ENCODE assay signal across 31 cellular contexts in the genomic region with DNA sequence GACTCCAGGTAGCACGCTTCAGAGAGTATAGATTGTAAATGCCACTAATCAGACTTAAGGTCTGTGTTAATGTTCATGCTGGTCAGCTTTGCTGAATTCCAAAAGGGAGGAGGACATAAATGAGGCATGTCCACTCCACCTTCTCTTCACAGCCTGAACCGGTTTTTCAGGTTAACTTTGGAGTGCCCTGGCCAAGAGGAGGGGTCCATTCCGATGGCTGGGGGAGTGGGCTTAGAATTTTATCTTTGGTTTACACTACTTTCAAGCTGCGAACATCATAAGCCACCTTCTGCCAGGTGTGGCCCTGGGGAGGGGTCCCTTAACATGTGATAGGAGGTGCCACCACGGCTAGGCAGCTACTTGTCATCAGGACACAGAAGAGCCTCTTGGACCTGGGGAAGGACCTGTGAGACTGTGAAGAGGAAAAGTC. TPM values are rescaled to one million over a fixed set of nuclear protein-coding genes. Genes with fewer than 3 reads are reported as not detected.
A peak's percentile ranks its signal among the peaks of the same experiment; 100 is the strongest.
DNase-seq lines count a peak whose midpoint lies in the region; ATAC-seq and TF ChIP-seq lines count a peak whose summit lies in the region.
"Had no signal": no experiment of that assay in that cellular context is flagged by ENCODE, and none has a peak within 500 bp of the region (broad histone marks: within the 10 kb centered on the region; RNA-seq: fewer than 3 reads in every experiment).

No MANE protein-coding gene starts in this region.

- H3K9me3 ChIP-seq in stomach = no peaks in the 10 kb centered on the region
- no peaks in the 10 kb centered on the region for H3K9me3 ChIP-seq in BE2C
- no peaks in the 10 kb centered on the region for H3K9me3 ChIP-seq in OCI-LY7 (ENCODE audit: low read length)
- H3K9me3 ChIP-seq: ascending aorta had no signal

- CTCF ChIA-PET in OCI-LY7 (lab: Charles Lee; ENCODE audit: unreplicated experiment) = no interaction called here

- TF ChIP-seq EP300 in stomach (IDR thresholded peaks at IDR 0.05) = no peak

- DNase-seq in DMS153 (lab: John Stamatoyannopoulos, UW) = peak; percentile 18
- DNase-seq in DMS153 treated with DMSO at 0.1 percent for 48 hours (lab: John Stamatoyannopoulos, UW; ENCODE audit: unreplicated experiment) = no peak
- peak; percentile 64 for DNase-seq in NCI-H510A (lab: John Stamatoyannopoulos, UW)
- no peak for DNase-seq in left colon
- no peak for DNase-seq in stomach
- no peak for DNase-seq in BE2C
- DNase-seq in OCI-LY7 (ENCODE audit: low spot score) = no peak
- no peak for DNase-seq in activated gamma-delta T cell (lab: John Stamatoyannopoulos, UW)
- DNase-seq: activated CD4-positive, alpha-beta T cell treated with anti-CD3 and anti-CD28 coated beads for 4 hours; activated CD8-positive, alpha-beta memory T cell treated with anti-CD3 and anti-CD28 coated beads, Interleukin-2, amount 10 ng/mL, durations not matched to agents 7 days and 5 days; CD8-positive, alpha-beta T cell; central memory CD4-positive, alpha-beta T cell; GOT3; kidney; naive B cell; NCI-H1436 treated with DMSO at 0.1 percent for 48 hours; NCI-H2227 treated with DMSO at 0.1 percent for 48 hours; NK-92 treated with Interleukin-12 subunit alpha and Interleukin-12 subunit beta, amount 100 ng/mL, for 24 hours; nucleus accumbens; stimulated activated CD4-positive, alpha-beta T cell treated with anti-CD3 and anti-CD28 coated beads, Interleukin-4, amount 100 ng/mL, for 1 hour; stimulated activated naive CD4-positive, alpha-beta T cell treated with Interleukin-2 at 50 U/mL for 16 hours; T-helper 17 cell had no signal

- H4K20me1 ChIP-seq in OCI-LY7 (ENCODE audit: insufficient read depth, low read length) = no peaks in the 10 kb centered on the region

- BruUV-seq in OCI-LY7 (replicated peaks; lab: Mats Ljungman, UMichigan) = no TSS peak

- peak overlapping the region; percentile 25 to 83 (median 70) for H3K27ac ChIP-seq in stomach
- H3K27ac ChIP-seq in OCI-LY7 (ENCODE audit: low read depth, low read length, poor library complexity, severe bottlenecking) = no peak overlapping the region
- H3K27ac ChIP-seq: 22Rv1, ascending aorta, gastroesophageal sphincter had no signal

- no peak overlapping the region for H3K4me2 ChIP-seq in OCI-LY7 (ENCODE audit: low read length)

- TF ChIP-seq CTCF in stomach (IDR thresholded peaks at IDR 0.05) = no peak
- no peak for TF ChIP-seq CTCF in BE2C (IDR thresholded peaks at IDR 0.05; ENCODE audit: low read depth, low read length)
- no peak for TF ChIP-seq CTCF in OCI-LY7 (conservative IDR thresholded peaks at IDR 0.05; ENCODE audit: low read length)

- WGBS in stomach, 5 donors = 25 to 53% (median 32%) methylated on average over 5 of the region's 5 CpGs

- peaks cover 0 to 61% (median 0%) of the 10 kb centered on the region in 3 donors for H3K27me3 ChIP-seq in stomach
- peaks cover 7% of the 10 kb centered on the region for H3K27me3 ChIP-seq in BE2C
- H3K27me3 ChIP-seq: ascending aorta had no signal

- H3K79me2 ChIP-seq in OCI-LY7 (ENCODE audit: insufficient read depth, low read depth, low read length) = no peaks in the 10 kb centered on the region

- POLR2A ChIA-PET in OCI-LY7 (lab: Charles Lee) = no interaction called here

- intact Hi-C loops in left colon (cut with DNase I, micrococcal nuclease) (no loop called here), stomach (cut with DNase I; ENCODE audit: low total_unique reads) (no loop called here), OCI-LY7 (cut with micrococcal nuclease; ENCODE audit: unreplicated experiment) (no loop called here)

- no peak overlapping the region for H2AFZ ChIP-seq in OCI-LY7 (ENCODE audit: low read length)

- H3K9me2 ChIP-seq in OCI-LY7 (ENCODE audit: insufficient read depth, low read length) = no peaks in the 10 kb centered on the region

- peak; percentile 26 for ATAC-seq in left colon
- ATAC-seq: activated CD8-positive, alpha-beta memory T cell treated with anti-CD3 and anti-CD28 coated beads, Interleukin-2, amount 10 ng/mL, durations not matched to agents 7 days and 5 days; activated naive CD4-positive, alpha-beta T cell treated with anti-CD3 and anti-CD28 coated beads, Interleukin-2, amount 50 U/mL, for 72 hours; CD8-positive, alpha-beta T cell; gastroesophageal sphincter; T-helper 17 cell had no signal

- no peak overlapping the region for H3K4me3 ChIP-seq in stomach
- H3K4me3 ChIP-seq in BE2C (ENCODE audit: low read depth, low read length) = no peak overlapping the region
- no peak overlapping the region for H3K4me3 ChIP-seq in OCI-LY7 (ENCODE audit: low read depth, low read length, poor library complexity, severe bottlenecking)
- H3K4me3 ChIP-seq: ascending aorta, gastroesophageal sphincter had no signal

- H3K4me1 ChIP-seq in stomach (peaks cover 3 to 15% (median 8%) of the 10 kb centered on the region in 4 donors), BE2C (no peaks in the 10 kb centered on the region), OCI-LY7 (ENCODE audit: insufficient read depth, low read length, poor library complexity, severe bottlenecking) (no peaks in the 10 kb centered on the region)
- H3K4me1 ChIP-seq: ascending aorta, gastroesophageal sphincter had no signal

- TF ChIP-seq POLR2A in stomach (IDR thresholded peaks at IDR 0.05) = no peak

- H3K36me3 ChIP-seq in stomach (no peaks in the 10 kb centered on the region), BE2C (no peaks in the 10 kb centered on the region), OCI-LY7 (ENCODE audit: insufficient read depth, low read length) (no peaks in the 10 kb centered on the region)
- H3K36me3 ChIP-seq: ascending aorta, gastroesophageal sphincter had no signal

RNA-seq across cellular contexts. Expression of a gene that starts 24.2 kb away (rescaled TPM):
- total RNA-seq in left colon = 10 to 100 TPM; 77.6 to 95.1 TPM
- 10 to 100 TPM in 2 of 5 donors, 1 to 10 TPM in 2, under 1 TPM in 1; 0.72 to 67.1 (median 4.8) TPM for total RNA-seq in stomach
- polyA plus RNA-seq in stomach = 10 to 100 TPM in 1 of 3 donors, 1 to 10 TPM in 2; 1.6 to 11.0 (median 3.4) TPM
- polyA plus RNA-seq in BE2C (2012; ENCODE audit: insufficient read depth, insufficient read length, low read depth) = not detected
- total RNA-seq in OCI-LY7 (2014; rRNA removed; shearing (Covaris generic)) = not detected in 2 replicates
- not detected in 2 replicates for total RNA-seq in OCI-LY7 (2022)
- total RNA-seq: activated CD8-positive, alpha-beta memory T cell treated with anti-CD3 and anti-CD28 coated beads, Interleukin-2, amount 10 ng/mL, durations not matched to agents 7 days and 5 days; activated naive CD4-positive, alpha-beta T cell treated with anti-CD3 and anti-CD28 coated beads, Interleukin-2, amount 50 U/mL, for 72 hours; CD8-positive, alpha-beta T cell had no signal
- polyA plus RNA-seq: IgD-negative memory B cell had no signal

RNA-seq across cellular contexts. Expression of a gene that starts 41.7 kb away (rescaled TPM):
- total RNA-seq in left colon (not detected), stomach (not detected), OCI-LY7 (2022) (not detected in 2 replicates)
- polyA plus RNA-seq in stomach = not detected
- polyA plus RNA-seq in BE2C (2012; ENCODE audit: insufficient read depth, insufficient read length, low read depth) = not detected
- total RNA-seq in OCI-LY7 (2014; rRNA removed; shearing (Covaris generic)) = not detected in 2 replicates
- total RNA-seq: activated CD8-positive, alpha-beta memory T cell treated with anti-CD3 and anti-CD28 coated beads, Interleukin-2, amount 10 ng/mL, durations not matched to agents 7 days and 5 days; activated naive CD4-positive, alpha-beta T cell treated with anti-CD3 and anti-CD28 coated beads, Interleukin-2, amount 50 U/mL, for 72 hours; activated T-helper 1 cell treated with anti-CD3 and anti-CD28 coated beads, Interleukin-12 subunit alpha, Interleukin-12 subunit beta, Interleukin-2, Interleukin-4 antibody, amounts not matched to agents 30 ng/mL and 10 ng/mL and 1 ng/mL, durations not matched to agents 14 hours and 24 hours and 36 hours; ascending aorta; CD8-positive, alpha-beta T cell; dermis microvascular lymphatic vessel endothelial cell; epithelial cell of proximal tubule; gastroesophageal sphincter; kidney; renal cortical epithelial cell; T-helper 17 cell had no signal
- polyA plus RNA-seq: IgD-negative memory B cell had no signal

Comparison
In these comparisons a context has a peak if more than half of its experiments do, and no peak if none do; other contexts are left out.
1. DNase-seq: peak in DMS153 (single experiment) and NCI-H510A (single experiment); none in DMS153 treated with DMSO at 0.1 percent for 48 hours (single experiment), left colon (0 of 2), stomach (single experiment), BE2C (single experiment), OCI-LY7 (single experiment) and activated gamma-delta T cell (single experiment).